In the genomic region with DNA sequence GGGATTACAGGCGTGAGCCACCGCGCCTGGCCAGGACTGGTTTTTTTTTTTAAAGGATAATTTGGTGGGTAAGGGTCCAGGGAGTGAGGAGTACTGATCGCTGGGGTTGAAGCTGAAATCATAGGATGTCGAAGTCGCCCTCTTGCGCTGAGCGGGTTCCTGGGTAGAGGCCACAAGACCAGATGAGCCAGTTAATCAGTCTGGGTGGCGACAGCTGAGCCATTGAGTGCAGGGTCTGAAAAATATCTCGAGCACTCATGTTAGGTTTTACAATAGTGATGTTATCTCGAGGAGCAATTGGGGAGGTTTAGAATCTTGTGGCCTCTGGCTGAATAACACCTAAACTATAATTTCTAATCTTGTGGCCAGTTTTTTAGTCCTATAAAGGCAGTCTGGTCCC, we compare ENCODE assay signal across 28 cellular contexts. TPM values are rescaled to one million over a fixed set of nuclear protein-coding genes. Genes with fewer than 3 reads are reported as not detected.
"Had no signal": no experiment of that assay in that cellular context is flagged by ENCODE, and none has a peak within 500 bp of the region (broad histone marks: within the 10 kb centered on the region; RNA-seq: fewer than 3 reads in every experiment).

No MANE protein-coding gene starts in this region.

- H3K27me3 ChIP-seq: dorsolateral prefrontal cortex, hepatocyte, upper lobe of right lung had no signal

- H3K9me3 Mint-ChIP-seq: naive thymus-derived CD4-positive, alpha-beta T cell; stimulated activated memory B cell treated with anti-CD40 and anti-IgM and Interleukin-4, amounts not matched to agents 10 μg/mL and 1 μg/mL and 100 μg/mL, for 72 hours; stimulated activated naive CD8-positive, alpha-beta T cell treated with anti-CD3 and anti-CD28 coated beads, Interleukin-15, Interleukin-2, amounts not matched to agents 100 ng/mL and 50 ng/mL, for 24 hours had no signal

- H3K4me3 Mint-ChIP-seq: naive thymus-derived CD4-positive, alpha-beta T cell; stimulated activated memory B cell treated with anti-CD40 and anti-IgM and Interleukin-4, amounts not matched to agents 10 μg/mL and 1 μg/mL and 100 μg/mL, for 72 hours; stimulated activated naive CD8-positive, alpha-beta T cell treated with anti-CD3 and anti-CD28 coated beads, Interleukin-15, Interleukin-2, amounts not matched to agents 100 ng/mL and 50 ng/mL, for 24 hours had no signal

- H3K9me3 ChIP-seq: spleen, tibial artery, upper lobe of right lung had no signal

- H3K27ac Mint-ChIP-seq: stimulated activated memory B cell treated with anti-CD40 and anti-IgM and Interleukin-4, amounts not matched to agents 10 μg/mL and 1 μg/mL and 100 μg/mL, for 72 hours; stimulated activated naive CD8-positive, alpha-beta T cell treated with anti-CD3 and anti-CD28 coated beads, Interleukin-15, Interleukin-2, amounts not matched to agents 100 ng/mL and 50 ng/mL, for 24 hours had no signal

- H3K4me2 ChIP-seq: hepatocyte had no signal

- FAIRE-seq: endometrium had no signal

- H3K4me1 ChIP-seq: spleen, tibial artery, upper lobe of right lung had no signal

- ATAC-seq: esophagus mucosa; left colon; left ventricle myocardium superior; naive thymus-derived CD4-positive, alpha-beta T cell; sciatic nerve; stimulated activated memory B cell treated with anti-CD40 and anti-IgM and Interleukin-4, amounts not matched to agents 10 μg/mL and 1 μg/mL and 100 μg/mL, for 72 hours; upper lobe of right lung had no signal

- H3K36me3 ChIP-seq: spleen, tibial artery, upper lobe of right lung had no signal

- H3K27me3 Mint-ChIP-seq: naive thymus-derived CD4-positive, alpha-beta T cell had no signal

- H3K4me3 ChIP-seq: dorsolateral prefrontal cortex, hepatocyte, lung, spleen, tibial artery, upper lobe of right lung had no signal

- H3K27ac ChIP-seq: hepatocyte, spleen, tibial artery, upper lobe of right lung had no signal

- H3K79me2 ChIP-seq: hepatocyte had no signal

- DNase-seq: cortex of kidney; dorsolateral prefrontal cortex; effector memory CD4-positive, alpha-beta T cell; foreskin fibroblast; left colon; left ventricle myocardium superior; mesenchymal stem cell; midbrain; naive thymus-derived CD4-positive, alpha-beta T cell; posterior cingulate gyrus; spleen; stimulated activated CD4-positive, alpha-beta T cell treated with anti-CD3 and anti-CD28 coated beads, Interleukin-15, amount 100 ng/mL, for 24 hours; stimulated activated CD4-positive, alpha-beta T cell treated with anti-CD3 and anti-CD28 coated beads, Interleukin-1b, Interleukin-23, amount 100 ng/mL, for 48 hours; stimulated activated CD4-positive, alpha-beta T cell treated with anti-CD3 and anti-CD28 coated beads, Interleukin-4, amount 100 ng/mL, for 24 hours; tibial artery; upper lobe of right lung had no signal

- H3K4me1 Mint-ChIP-seq: stimulated activated memory B cell treated with anti-CD40 and anti-IgM and Interleukin-4, amounts not matched to agents 10 μg/mL and 1 μg/mL and 100 μg/mL, for 72 hours had no signal

- H3K36me3 Mint-ChIP-seq: naive thymus-derived CD4-positive, alpha-beta T cell; stimulated activated memory B cell treated with anti-CD40 and anti-IgM and Interleukin-4, amounts not matched to agents 10 μg/mL and 1 μg/mL and 100 μg/mL, for 72 hours had no signal

- H2AFZ ChIP-seq: hepatocyte had no signal

RNA-seq across cellular contexts. Expression of a gene that starts 7.8 kb away (rescaled TPM):
- total RNA-seq: esophagus mucosa; hepatocyte; kidney epithelial cell; left colon; left ventricle myocardium superior; lung; naive thymus-derived CD4-positive, alpha-beta T cell; osteocyte; pulmonary artery endothelial cell; sciatic nerve; spleen; temporal lobe; upper lobe of right lung had no signal
- polyA plus RNA-seq: hepatocyte; lung; naive thymus-derived CD4-positive, alpha-beta T cell; neural cell; spleen had no signal
